In genomic region chr16:2856061-2856670, GRCh38 we compare ENCODE assay signal across 1 cellular context.
TF ChIP-seq lines count a peak whose summit lies in the region.

No MANE protein-coding gene starts in this region.

TF ChIP-seq in IMR-90, 13 proteins besides CTCF, POLR2A, EP300 and RAD21:
- TF ChIP-seq BHLHE40 (IDR thresholded peaks at IDR 0.05; ENCODE audit: low read depth, low read length), result no peak
- TF ChIP-seq FOS (IDR thresholded peaks at IDR 0.05; ENCODE audit: low read depth, low read length), result no peak
- no peak for TF ChIP-seq NFE2L2 (IDR thresholded peaks at IDR 0.05; ENCODE audit: low read depth, low read length)
- no peak for TF ChIP-seq ELK1 (IDR thresholded peaks at IDR 0.05; ENCODE audit: borderline replicate concordance, low read depth, low read length)
- TF ChIP-seq CEBPB (IDR thresholded peaks at IDR 0.05; ENCODE audit: low read depth, low read length), result no peak
